8 cellular contexts compared by ENCODE assay signal in the genomic region with DNA sequence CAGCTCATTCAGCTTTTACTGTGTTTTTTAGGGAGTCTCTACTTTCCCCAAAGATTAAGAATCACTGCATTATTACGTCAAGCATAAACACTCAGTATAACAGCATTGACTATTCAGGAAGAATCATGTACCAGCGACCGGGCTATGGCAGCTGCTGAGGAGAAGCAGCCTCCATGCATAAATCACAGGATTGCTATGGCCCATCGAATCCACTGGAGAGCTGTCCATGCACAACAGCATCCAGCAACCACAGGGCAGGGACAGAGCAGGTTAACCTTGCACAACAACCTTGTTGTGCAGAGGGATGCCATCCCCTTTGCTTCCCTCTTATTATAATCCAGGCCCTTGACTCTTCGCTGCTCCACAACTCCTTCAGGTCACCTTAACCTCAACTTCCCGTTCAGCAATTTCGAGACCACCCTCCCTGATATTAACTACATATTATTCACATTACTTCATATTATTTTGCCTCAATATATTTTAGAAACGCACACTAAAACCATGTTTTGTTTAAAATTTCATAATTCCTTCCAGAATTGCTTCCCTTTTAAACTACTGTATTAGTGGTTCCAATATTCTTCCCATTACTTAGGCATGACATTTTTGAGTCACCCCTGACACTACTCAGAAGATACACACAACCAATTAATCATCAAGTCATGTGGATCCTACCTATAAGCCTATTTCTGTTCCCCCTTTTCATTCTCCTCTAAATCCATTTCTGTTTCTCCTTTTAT. TPM values are rescaled to one million over a fixed set of nuclear protein-coding genes. Genes with fewer than 3 reads are reported as not detected.
DNase-seq lines count a peak whose midpoint lies in the region; ATAC-seq, FAIRE-seq and TF ChIP-seq lines count a peak whose summit lies in the region.

No MANE protein-coding gene starts in this region.

- H3K79me2 ChIP-seq in mesendoderm (ENCODE audit: control insufficient read depth, insufficient read depth, low read length), result peaks cover 40% of the 10 kb centered on the region

- dilution Hi-C loops in IMR-90 (cut with HindIII; ENCODE audit: low sequenced_read_pairs, unreplicated experiment), result no loop called here

- H3K4me1 Mint-ChIP-seq in CD14-positive monocyte (peaks cover 20% of the 10 kb centered on the region), brain (peaks cover 62% of the 10 kb centered on the region)

- H3K36me3 ChIP-seq in IMR-90 (ENCODE audit: control insufficient read depth, insufficient read depth, low read length) (peaks cover 7% of the 10 kb centered on the region), mesendoderm (ENCODE audit: control insufficient read depth, insufficient read depth, low read length) (peaks cover 2% of the 10 kb centered on the region)

- peak overlapping the region; percentile 88 for H2AK9ac ChIP-seq in IMR-90 (replicated peaks; ENCODE audit: low read depth, low read length, poor library complexity)

- H3K4me2 ChIP-seq in IMR-90 (ENCODE audit: low read depth, low read length), result peak overlapping the region; percentile 99
- peak overlapping the region; percentile 82 for H3K4me2 ChIP-seq in mesendoderm (ENCODE audit: low read length)

- peak overlapping the region; percentile 92 to 97 for H3K4me3 Mint-ChIP-seq in CD14-positive monocyte
- peak overlapping the region; percentile 93 to 100 (median 96) for H3K4me3 Mint-ChIP-seq in brain

- peak overlapping the region; percentile 82 for H3K14ac ChIP-seq in IMR-90 (replicated peaks; ENCODE audit: low read depth, low read length)

- peak overlapping the region; percentile 71 for H2BK5ac ChIP-seq in IMR-90 (ENCODE audit: low read depth, low read length, poor library complexity, severe bottlenecking)
- H2BK5ac ChIP-seq in mesendoderm (ENCODE audit: low read length), result no peak overlapping the region

- in situ Hi-C loops in IMR-90 (cut with MboI; ENCODE audit: low sequenced_read_pairs), result loop anchor here (5.0 to 10.0 kb wide), 2 partner anchors 45 to 158 kb away; no protein-coding TSS in a partner anchor

- H3K9ac ChIP-seq in IMR-90 (ENCODE audit: low read depth, low read length) (peak overlapping the region; percentile 87), mesendoderm (ENCODE audit: low read length) (peak overlapping the region; percentile 81)

- H2BK120ac ChIP-seq in IMR-90 (ENCODE audit: low read depth, low read length) (peak overlapping the region; percentile 80), mesendoderm (ENCODE audit: low read depth, low read length) (no peak overlapping the region)

- H4K20me1 ChIP-seq in IMR-90 (ENCODE audit: insufficient read depth, low read length), result peaks cover 31% of the 10 kb centered on the region; the same call in 1 of the 2 replicates

- H3K9me1 ChIP-seq in IMR-90 (ENCODE audit: insufficient read depth, low read length), result peaks cover 4% of the 10 kb centered on the region

- H4K8ac ChIP-seq in IMR-90 (ENCODE audit: low read depth in 2 of 2, low read length in 2 of 2) (peak overlapping the region in 1 of 2 experiments; percentile 99; a peak in 3 of 4 replicates), mesendoderm (ENCODE audit: low read depth, low read length) (no peak overlapping the region)

- WGBS in IMR-90 (ENCODE audit: extremely low coverage in 2 of 2, insufficient read length in 1 of 2), 2 experiments, result 47 to 100% methylated on average over 2 to 3 of the region's 8 CpGs
- 100% methylated on average over 2 of the region's 8 CpGs for WGBS in mesendoderm (ENCODE audit: extremely low coverage, insufficient coverage, low lambda C conversion rate)

- intact Hi-C loops in CD14-positive monocyte (cut with micrococcal nuclease), result loop anchor here (2.0 to 10.0 kb wide), 3 partner anchors 32 to 178 kb away; a partner anchor contains a TSS
- intact Hi-C loops in IMR-90 (cut with micrococcal nuclease), result loop anchor here (2.0 kb wide), 1 partner anchor 158 kb away; no protein-coding TSS in a partner anchor

- DNase-seq in CD14-positive monocyte (ENCODE audit: low spot score) (no peak), IMR-90 (peak; percentile 24), mesendoderm (no peak), frontal cortex (ENCODE audit: low spot score in 2 of 2) (no peak), pons (ENCODE audit: low spot score) (no peak)

- no peaks in the 10 kb centered on the region for H3K9me3 Mint-ChIP-seq in CD14-positive monocyte
- H3K9me3 Mint-ChIP-seq in brain, result peaks cover 0 to 3% (median 2%) of the 10 kb centered on the region in 5 experiments

- H3K27ac Mint-ChIP-seq in CD14-positive monocyte (peak overlapping the region; percentile 25 to 95 (median 89)), brain (peak overlapping the region; percentile 89 to 100 (median 99))

- H2BK15ac ChIP-seq in IMR-90 (ENCODE audit: low read depth, low read length), result peak overlapping the region; percentile 29; the same call in 2 of the 3 replicates
- H2BK15ac ChIP-seq in mesendoderm (replicated peaks; ENCODE audit: low read depth), result no peak overlapping the region

- CTCF ChIA-PET in IMR-90 (lab: Yijun Ruan, JAX), result interaction anchor here (0.8 kb wide), 1 partner anchor 15 kb away, joined by 4 read pairs; no protein-coding TSS in a partner anchor

- H3K4me1 ChIP-seq in IMR-90 (ENCODE audit: control insufficient read depth, insufficient read depth, low read length) (peaks cover 6% of the 10 kb centered on the region), mesendoderm (ENCODE audit: control insufficient read depth, low read depth, low read length) (peaks cover 5% of the 10 kb centered on the region)

- peak overlapping the region; percentile 92 for H3K23ac ChIP-seq in IMR-90 (ENCODE audit: low read depth, low read length)
- no peak overlapping the region for H3K23ac ChIP-seq in mesendoderm (ENCODE audit: low read length)

- FAIRE-seq in frontal cortex (lab: Jason Lieb, UNC), result no peak

- BruUV-seq in IMR-90 (replicated peaks; lab: Mats Ljungman, UMichigan), result no TSS peak

- no peak for TF ChIP-seq RAD21 in IMR-90 (IDR thresholded peaks at IDR 0.05; ENCODE audit: low read length)

- H3K9me3 ChIP-seq in IMR-90 (ENCODE audit: control insufficient read depth, insufficient read depth, low read length), result no peaks in the 10 kb centered on the region

- H3K79me1 ChIP-seq in IMR-90 (ENCODE audit: low read depth in 1 of 2, low read length in 2 of 2), result peaks cover 0 to 38% of the 10 kb centered on the region in 2 experiments; a peak in 3 of 4 replicates
- H3K79me1 ChIP-seq in mesendoderm (ENCODE audit: low read length), result peaks cover 1% of the 10 kb centered on the region

- POLR2A ChIA-PET in IMR-90 (lab: Charles Lee; ENCODE audit: unreplicated experiment), result no interaction called here

- H3K27me3 Mint-ChIP-seq in CD14-positive monocyte (ENCODE audit: low read depth in 3 of 3), result no peaks in the 10 kb centered on the region
- peaks cover 16% of the 10 kb centered on the region for H3K27me3 Mint-ChIP-seq in brain

- TF ChIP-seq POLR2A in IMR-90 (IDR thresholded peaks at IDR 0.05; ENCODE audit: low read depth, low read length), result no peak

- H2BK20ac ChIP-seq in IMR-90 (ENCODE audit: low read depth, low read length), result no peak overlapping the region

- no peak overlapping the region for H2AFZ ChIP-seq in IMR-90 (replicated peaks; ENCODE audit: low read length, poor library complexity)

- ATAC-seq in IMR-90 (ENCODE audit: low read depth) (no peak), GM21717 (IDR thresholded peaks at IDR 0.05; ENCODE audit: unreplicated experiment) (no peak), HG02870 (IDR thresholded peaks at IDR 0.05; ENCODE audit: unreplicated experiment) (no peak)

- H3K27me3 ChIP-seq in IMR-90 (ENCODE audit: control insufficient read depth, insufficient read depth, low read length) (no peaks in the 10 kb centered on the region), mesendoderm (ENCODE audit: insufficient read depth, low read length, poor library complexity) (no peaks in the 10 kb centered on the region)

- TF ChIP-seq CTCF in CD14-positive monocyte (IDR thresholded peaks at IDR 0.05), result no peak
- no peak for TF ChIP-seq CTCF in IMR-90 (conservative IDR thresholded peaks at IDR 0.05; ENCODE audit: low read depth, low read length)
- TF ChIP-seq CTCF in brain (conservative IDR thresholded peaks at IDR 0.05), result no peak

- H3K27ac ChIP-seq in IMR-90 (ENCODE audit: insufficient read depth, low read length) (peak overlapping the region; percentile 41), mesendoderm (ENCODE audit: low read depth, low read length) (no peak overlapping the region)

- H3K4me3 ChIP-seq in IMR-90 (ENCODE audit: insufficient read depth, low read depth, low read length) (peak overlapping the region; percentile 61), mesendoderm (ENCODE audit: low read length) (peak overlapping the region; percentile 51)

- H3K18ac ChIP-seq in IMR-90 (ENCODE audit: low read depth, low read length) (0 out of 2 replicates have a peak overlapping the region, but pooled peaks have one; percentile 3), mesendoderm (ENCODE audit: low read length) (no peak overlapping the region)

- H4K91ac ChIP-seq in IMR-90 (ENCODE audit: insufficient read depth, low read depth, low read length), result peak overlapping the region; percentile 78

- H4K5ac ChIP-seq in IMR-90 (ENCODE audit: low read depth, low read length) (peak overlapping the region; percentile 24), mesendoderm (ENCODE audit: low read length) (no peak overlapping the region)

- H3K4ac ChIP-seq in IMR-90 (ENCODE audit: low read depth, low read length), result peak overlapping the region; percentile 91
- no peak overlapping the region for H3K4ac ChIP-seq in mesendoderm (ENCODE audit: low read depth, low read length)

- H2AK5ac ChIP-seq in IMR-90 (ENCODE audit: low read depth, low read length) (peak overlapping the region; percentile 96; the same call in 1 of the 2 replicates), mesendoderm (ENCODE audit: low read length) (no peak overlapping the region)

- H3K56ac ChIP-seq in IMR-90 (ENCODE audit: extremely low read depth, insufficient read depth, low read length) (peak overlapping the region; percentile 99), mesendoderm (ENCODE audit: low read length) (peak overlapping the region; percentile 79)

- peaks cover 18 to 22% of the 10 kb centered on the region in 2 donors for H3K36me3 Mint-ChIP-seq in CD14-positive monocyte
- peaks cover 60% of the 10 kb centered on the region for H3K36me3 Mint-ChIP-seq in brain

RNA-seq across cellular contexts. Expression of a gene that starts 1.0 kb away (rescaled TPM):
- 10 to 100 TPM; 22.8 to 24.2 TPM for polyA plus RNA-seq in CD14-positive monocyte
- 383 and 414 TPM in 2 replicates for total RNA-seq in IMR-90 (2012; rRNA removed)
- polyA plus RNA-seq in IMR-90 (2012; rRNA removed), result 64.1 and 85.3 TPM in 2 replicates
- polyA plus RNA-seq in IMR-90 (2012; cell fraction: cytosol; rRNA removed), result 24.0 and 35.8 TPM in 2 replicates
- polyA plus RNA-seq in IMR-90 (2012; cell fraction: nucleus; rRNA removed; ENCODE audit: low replicate concordance), result 24.1 and 176 TPM in 2 replicates
- 41.7 TPM for polyA plus RNA-seq in brain (ENCODE audit: insufficient read depth, low read depth, low replicate concordance)
- 147 TPM for polyA plus RNA-seq in mesendoderm (2013, experiment 1 of 2)
- polyA plus RNA-seq in mesendoderm (2013, experiment 2 of 2), result 141 TPM
- total RNA-seq in frontal cortex, result 163 TPM

RNA-seq across cellular contexts. Expression of a gene that starts 32.6 kb away (rescaled TPM):
- polyA plus RNA-seq in CD14-positive monocyte (1 to 10 TPM; 2.9 to 8.8 TPM), IMR-90 (2012; rRNA removed) (7.4 and 10.1 TPM in 2 replicates), brain (ENCODE audit: insufficient read depth, low read depth, low replicate concordance) (8.1 TPM)
- total RNA-seq in IMR-90 (2012; rRNA removed) (18.3 and 23.6 TPM in 2 replicates), frontal cortex (12.6 TPM)
- polyA plus RNA-seq in IMR-90 (2012; cell fraction: cytosol; rRNA removed), result 0.81 and 1.8 TPM in 2 replicates
- polyA plus RNA-seq in IMR-90 (2012; cell fraction: nucleus; rRNA removed; ENCODE audit: low replicate concordance), result 1.8 and 19.2 TPM in 2 replicates
- 35.0 TPM for polyA plus RNA-seq in mesendoderm (2013, experiment 1 of 2)
- 35.1 TPM for polyA plus RNA-seq in mesendoderm (2013, experiment 2 of 2)

RNA-seq across cellular contexts. Expression of a gene that starts 33.2 kb away (rescaled TPM):
- polyA plus RNA-seq in CD14-positive monocyte, result 1 to 10 TPM in 1 of 2 donors, under 1 TPM in 1; 0.50 to 1.1 TPM
- 1.4 and 3.6 TPM in 2 replicates for total RNA-seq in IMR-90 (2012; rRNA removed)
- 0.90 and 2.0 TPM in 2 replicates for polyA plus RNA-seq in IMR-90 (2012; rRNA removed)
- 0.32 and 0.49 TPM in 2 replicates for polyA plus RNA-seq in IMR-90 (2012; cell fraction: cytosol; rRNA removed)
- 1.2 TPM in 2 replicates for polyA plus RNA-seq in IMR-90 (2012; cell fraction: nucleus; rRNA removed; ENCODE audit: low replicate concordance)
- 11.2 TPM for polyA plus RNA-seq in brain (ENCODE audit: insufficient read depth, low read depth, low replicate concordance)
- polyA plus RNA-seq in mesendoderm (2013, experiment 1 of 2), result 11.8 TPM
- polyA plus RNA-seq in mesendoderm (2013, experiment 2 of 2), result 11.4 TPM
- 5.7 TPM for total RNA-seq in frontal cortex
